ENCODE assay signal across 10 cellular contexts in the genomic region with DNA sequence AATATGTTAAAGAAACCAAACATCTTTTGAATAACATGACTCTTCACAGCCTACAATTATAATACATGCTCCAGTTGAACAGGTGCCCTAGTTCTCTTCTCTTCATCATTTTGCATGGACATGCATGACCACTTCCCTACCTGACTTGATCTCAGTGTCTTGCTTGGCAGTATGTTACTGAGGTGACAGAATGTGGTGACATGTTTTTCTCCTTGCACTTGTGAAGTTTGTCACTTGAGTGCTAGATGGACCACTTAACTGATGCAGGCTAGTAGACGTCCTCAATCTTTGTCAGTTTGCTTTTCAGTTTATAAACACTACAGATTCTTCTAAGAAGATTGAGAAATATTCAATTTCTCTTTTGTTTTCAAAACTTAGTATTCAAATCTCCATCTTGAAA. TPM values are rescaled to one million over a fixed set of nuclear protein-coding genes. Genes with fewer than 3 reads are reported as not detected.
"Had no signal": no experiment of that assay in that cellular context is flagged by ENCODE, and none has a peak within 500 bp of the region (broad histone marks: within the 10 kb centered on the region; RNA-seq: fewer than 3 reads in every experiment).

No MANE protein-coding gene starts in this region.

- H2AFZ ChIP-seq: GM23248, GM23338 had no signal

- H3K4me2 ChIP-seq: GM23338 had no signal

- H3K27ac ChIP-seq: GM23248 had no signal

- H3K9ac ChIP-seq: GM23248 had no signal

- H3K4me3 ChIP-seq: GM23248, GM23338, HAP-1 had no signal

- DNase-seq: GM23248, GOT3, H7, H9, HCEC 1CT, HFFc6 had no signal

- H3K36me3 ChIP-seq: HAP-1 had no signal

- FAIRE-seq: H1, H54 had no signal

RNA-seq across cellular contexts. Expression of gene KRTAP13-2, which starts 10.1 kb away (rescaled TPM):
- polyA plus RNA-seq: GM23248, GM23338, H1 had no signal

RNA-seq across cellular contexts. Expression of gene KRTAP13-1, which starts 13.6 kb away (rescaled TPM):
- polyA plus RNA-seq: GM23248, GM23338, H1 had no signal

RNA-seq across cellular contexts. Expression of gene KRTAP23-1, which starts 33.8 kb away (rescaled TPM):
- polyA plus RNA-seq: GM23248, GM23338, H1 had no signal

RNA-seq across cellular contexts. Expression of gene KRTAP13-3, which starts 43.5 kb away (rescaled TPM):
- polyA plus RNA-seq: GM23248, GM23338, H1 had no signal

RNA-seq across cellular contexts. Expression of gene KRTAP27-1, which starts 44.7 kb away (rescaled TPM):
- polyA plus RNA-seq: GM23248, GM23338, H1 had no signal
